In the genomic region with DNA sequence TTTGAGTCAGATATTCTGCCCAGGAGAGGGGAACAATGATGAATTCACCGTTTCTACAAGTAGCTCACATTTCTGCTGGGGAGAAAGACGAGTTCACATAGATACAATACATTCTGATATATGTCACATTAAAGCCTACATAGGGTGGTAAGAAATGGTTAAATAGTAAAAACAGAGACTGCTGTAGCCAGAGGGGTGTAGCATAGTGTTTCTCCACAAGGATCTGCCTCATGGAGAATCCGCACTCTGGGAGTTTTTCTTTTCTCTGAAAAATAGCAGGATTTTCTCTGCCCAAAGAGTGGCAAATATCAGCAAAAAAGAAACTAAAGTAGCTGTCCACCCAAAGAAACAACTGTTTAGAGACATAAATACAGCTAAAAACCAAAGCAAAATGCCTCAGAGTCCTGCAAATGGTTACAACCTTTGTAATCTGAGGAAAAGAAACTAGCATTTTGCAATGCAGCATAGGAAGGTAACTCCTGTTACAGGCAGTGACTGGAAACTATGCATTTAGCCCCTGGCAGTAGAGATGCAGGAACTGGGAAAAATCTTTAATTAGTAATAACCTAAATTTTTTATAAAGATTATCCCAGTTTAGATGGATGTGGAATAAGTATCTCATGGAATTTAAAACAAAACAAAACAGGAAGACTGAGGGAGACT, we compare ENCODE assay signal across 1 cellular context.
TF ChIP-seq lines count a peak whose summit lies in the region.

No MANE protein-coding gene starts in this region.

TF ChIP-seq in H1, 55 proteins besides CTCF, POLR2A, EP300 and RAD21:
- TF ChIP-seq SIRT6 (IDR thresholded peaks at IDR 0.05; ENCODE audit: low read length), result no peak
- TF ChIP-seq, protein P1, sequence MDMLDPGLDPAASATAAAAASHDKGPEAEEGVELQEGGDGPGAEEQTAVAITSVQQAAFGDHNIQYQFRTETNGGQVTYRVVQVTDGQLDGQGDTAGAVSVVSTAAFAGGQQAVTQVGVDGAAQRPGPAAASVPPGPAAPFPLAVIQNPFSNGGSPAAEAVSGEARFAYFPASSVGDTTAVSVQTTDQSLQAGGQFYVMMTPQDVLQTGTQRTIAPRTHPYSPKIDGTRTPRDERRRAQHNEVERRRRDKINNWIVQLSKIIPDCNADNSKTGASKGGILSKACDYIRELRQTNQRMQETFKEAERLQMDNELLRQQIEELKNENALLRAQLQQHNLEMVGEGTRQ (IDR thresholded peaks at IDR 0.05; ENCODE audit: low read length), result no peak
- TF ChIP-seq CBX5 (IDR thresholded peaks at IDR 0.05; ENCODE audit: low read depth, low read length), result no peak
- TF ChIP-seq, protein P2, sequence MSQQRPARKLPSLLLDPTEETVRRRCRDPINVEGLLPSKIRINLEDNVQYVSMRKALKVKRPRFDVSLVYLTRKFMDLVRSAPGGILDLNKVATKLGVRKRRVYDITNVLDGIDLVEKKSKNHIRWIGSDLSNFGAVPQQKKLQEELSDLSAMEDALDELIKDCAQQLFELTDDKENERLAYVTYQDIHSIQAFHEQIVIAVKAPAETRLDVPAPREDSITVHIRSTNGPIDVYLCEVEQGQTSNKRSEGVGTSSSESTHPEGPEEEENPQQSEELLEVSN (IDR thresholded peaks at IDR 0.05), result no peak
- no peak for TF ChIP-seq SRF (IDR thresholded peaks at IDR 0.05; ENCODE audit: low read depth, low read length)
- no peak for TF ChIP-seq SP4 (IDR thresholded peaks at IDR 0.05; ENCODE audit: low read length)
- no peak for TF ChIP-seq SP2 (IDR thresholded peaks at IDR 0.05; ENCODE audit: low read length)
- no peak for TF ChIP-seq TBP (IDR thresholded peaks at IDR 0.05; ENCODE audit: low read depth, low read length)
- no peak for TF ChIP-seq EGR1 (IDR thresholded peaks at IDR 0.05; ENCODE audit: borderline replicate concordance, low read depth, low read length)
- no peak for TF ChIP-seq CBX8 (IDR thresholded peaks at IDR 0.05; ENCODE audit: borderline replicate concordance, low read depth, low read length)
- TF ChIP-seq CHD2 (IDR thresholded peaks at IDR 0.05; ENCODE audit: low read length), result no peak
- no peak for TF ChIP-seq EZH2 (IDR thresholded peaks at IDR 0.05; ENCODE audit: low read depth, low read length, severe bottlenecking)
- no peak for TF ChIP-seq NRF1 (IDR thresholded peaks at IDR 0.05; ENCODE audit: low read depth, low read length)
- no peak for TF ChIP-seq PHF8 (conservative IDR thresholded peaks at IDR 0.05; ENCODE audit: low read depth, low read length)
- TF ChIP-seq, protein P3, sequence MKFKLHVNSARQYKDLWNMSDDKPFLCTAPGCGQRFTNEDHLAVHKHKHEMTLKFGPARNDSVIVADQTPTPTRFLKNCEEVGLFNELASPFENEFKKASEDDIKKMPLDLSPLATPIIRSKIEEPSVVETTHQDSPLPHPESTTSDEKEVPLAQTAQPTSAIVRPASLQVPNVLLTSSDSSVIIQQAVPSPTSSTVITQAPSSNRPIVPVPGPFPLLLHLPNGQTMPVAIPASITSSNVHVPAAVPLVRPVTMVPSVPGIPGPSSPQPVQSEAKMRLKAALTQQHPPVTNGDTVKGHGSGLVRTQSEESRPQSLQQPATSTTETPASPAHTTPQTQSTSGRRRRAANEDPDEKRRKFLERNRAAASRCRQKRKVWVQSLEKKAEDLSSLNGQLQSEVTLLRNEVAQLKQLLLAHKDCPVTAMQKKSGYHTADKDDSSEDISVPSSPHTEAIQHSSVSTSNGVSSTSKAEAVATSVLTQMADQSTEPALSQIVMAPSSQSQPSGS (IDR thresholded peaks at IDR 0.05; ENCODE audit: low read length), result no peak
- TF ChIP-seq BACH1 (IDR thresholded peaks at IDR 0.05; ENCODE audit: low read length), result no peak
TF ChIP-seq in H1: peak in this region for 0.
